ENCODE assay signal across 2 cellular contexts in genomic region chr6:95487817-95488216, GRCh38.
TF ChIP-seq lines count a peak whose summit lies in the region.

No MANE protein-coding gene starts in this region.

TF ChIP-seq in HepG2, 621 proteins besides CTCF, POLR2A, EP300 and RAD21 (continued from another document):
- TF ChIP-seq, protein P1, sequence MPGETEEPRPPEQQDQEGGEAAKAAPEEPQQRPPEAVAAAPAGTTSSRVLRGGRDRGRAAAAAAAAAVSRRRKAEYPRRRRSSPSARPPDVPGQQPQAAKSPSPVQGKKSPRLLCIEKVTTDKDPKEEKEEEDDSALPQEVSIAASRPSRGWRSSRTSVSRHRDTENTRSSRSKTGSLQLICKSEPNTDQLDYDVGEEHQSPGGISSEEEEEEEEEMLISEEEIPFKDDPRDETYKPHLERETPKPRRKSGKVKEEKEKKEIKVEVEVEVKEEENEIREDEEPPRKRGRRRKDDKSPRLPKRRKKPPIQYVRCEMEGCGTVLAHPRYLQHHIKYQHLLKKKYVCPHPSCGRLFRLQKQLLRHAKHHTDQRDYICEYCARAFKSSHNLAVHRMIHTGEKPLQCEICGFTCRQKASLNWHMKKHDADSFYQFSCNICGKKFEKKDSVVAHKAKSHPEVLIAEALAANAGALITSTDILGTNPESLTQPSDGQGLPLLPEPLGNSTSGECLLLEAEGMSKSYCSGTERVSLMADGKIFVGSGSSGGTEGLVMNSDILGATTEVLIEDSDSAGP (CRISPR knock-in tag; IDR thresholded peaks at IDR 0.05; ENCODE audit: borderline replicate concordance), result no peak
TF ChIP-seq in HepG2: peak in this region for 2.

TF ChIP-seq in K562, 482 proteins besides CTCF, POLR2A, EP300 and RAD21 (continued from another document):
- TF ChIP-seq EHMT2 (IDR thresholded peaks at IDR 0.05) (no peak), ZNF316 (IDR thresholded peaks at IDR 0.05) (peak; percentile 56; the same call in 1 of the 2 replicates), HMGXB4 (CRISPR knock-in tag; IDR thresholded peaks at IDR 0.05) (no peak), NR3C1 (CRISPR knock-in tag; IDR thresholded peaks at IDR 0.05) (no peak), MYC (IDR thresholded peaks at IDR 0.05; ENCODE audit: low read depth, low read length) (no peak), MYC (CRISPR knock-in tag; IDR thresholded peaks at IDR 0.05; ENCODE audit: borderline replicate concordance, low read depth) (no peak), FOXA1 (IDR thresholded peaks at IDR 0.05; ENCODE audit: borderline replicate concordance) (no peak), C11orf30 (IDR thresholded peaks at IDR 0.05; ENCODE audit: low read depth) (peak; percentile 41; the same call in 1 of the 2 replicates), GATA2 (CRISPR knock-in tag; IDR thresholded peaks at IDR 0.05) (no peak), RBFOX2 (IDR thresholded peaks at IDR 0.05; ENCODE audit: low read depth, low read length) (no peak), CREBBP (IDR thresholded peaks at IDR 0.05; ENCODE audit: low read depth, low read length) (no peak), ZFP36 (IDR thresholded peaks at IDR 0.05; ENCODE audit: low read depth, low read length, partially characterized antibody) (no peak), EP400 (IDR thresholded peaks at IDR 0.05) (no peak)
- TF ChIP-seq, protein P2, sequence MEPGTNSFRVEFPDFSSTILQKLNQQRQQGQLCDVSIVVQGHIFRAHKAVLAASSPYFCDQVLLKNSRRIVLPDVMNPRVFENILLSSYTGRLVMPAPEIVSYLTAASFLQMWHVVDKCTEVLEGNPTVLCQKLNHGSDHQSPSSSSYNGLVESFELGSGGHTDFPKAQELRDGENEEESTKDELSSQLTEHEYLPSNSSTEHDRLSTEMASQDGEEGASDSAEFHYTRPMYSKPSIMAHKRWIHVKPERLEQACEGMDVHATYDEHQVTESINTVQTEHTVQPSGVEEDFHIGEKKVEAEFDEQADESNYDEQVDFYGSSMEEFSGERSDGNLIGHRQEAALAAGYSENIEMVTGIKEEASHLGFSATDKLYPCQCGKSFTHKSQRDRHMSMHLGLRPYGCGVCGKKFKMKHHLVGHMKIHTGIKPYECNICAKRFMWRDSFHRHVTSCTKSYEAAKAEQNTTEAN (CRISPR knock-in tag; IDR thresholded peaks at IDR 0.05), result no peak
TF ChIP-seq in K562: peak in this region for 2.
